ENCODE assay signal across 8 cellular contexts in genomic region chr17:78341559-78342437, GRCh38. TPM values are rescaled to one million over a fixed set of nuclear protein-coding genes. Genes with fewer than 3 reads are reported as not detected.
A peak's percentile ranks its signal among the peaks of the same experiment; 100 is the strongest.
DNase-seq lines count a peak whose midpoint lies in the region; ATAC-seq, FAIRE-seq and TF ChIP-seq lines count a peak whose summit lies in the region.

No MANE protein-coding gene starts in this region.

- peak overlapping the region; percentile 64 for H3K14ac ChIP-seq in trophoblast cell (ENCODE audit: low read length)

- POLR2A ChIA-PET in CD4-positive, alpha-beta T cell (lab: Charles Lee) = interaction anchor here (1.8 to 2.9 kb wide), 3 partner anchors 25 to 90 kb away, joined by 6 to 24 read pairs (median 22); no protein-coding TSS in a partner anchor

- peak overlapping the region; percentile 99 for H3K27ac Mint-ChIP-seq in CD4-positive, alpha-beta T cell
- H3K27ac Mint-ChIP-seq in astrocyte (ENCODE audit: unreplicated experiment) = no peak overlapping the region

- H2AK5ac ChIP-seq in trophoblast cell (ENCODE audit: low read length) = peak overlapping the region; percentile 86

- H4K20me1 ChIP-seq in astrocyte (ENCODE audit: insufficient read depth, low read length) = no peaks in the 10 kb centered on the region

- peak overlapping the region; percentile 55 for H3K4me3 ChIP-seq in HUES6 (ENCODE audit: low read depth, low read length)
- peak overlapping the region; percentile 30 for H3K4me3 ChIP-seq in astrocyte (ENCODE audit: insufficient read depth, low read depth, low read length)
- H3K4me3 ChIP-seq in trophoblast cell (ENCODE audit: low read depth, low read length) = peak overlapping the region; percentile 29

- H3K4me3 Mint-ChIP-seq in CD4-positive, alpha-beta T cell = peak overlapping the region; percentile 51
- no peak overlapping the region for H3K4me3 Mint-ChIP-seq in astrocyte (ENCODE audit: unreplicated experiment)

- H3K27me3 ChIP-seq in CD4-positive, alpha-beta T cell (ENCODE audit: control insufficient read depth, insufficient read depth, low read length) = no peaks in the 10 kb centered on the region
- H3K27me3 ChIP-seq in HUES6 (ENCODE audit: control insufficient read depth, insufficient read depth, low read length) = peaks cover 36% of the 10 kb centered on the region; the same call in 1 of the 2 replicates
- no peaks in the 10 kb centered on the region for H3K27me3 ChIP-seq in astrocyte (ENCODE audit: insufficient read depth, low read length)
- no peaks in the 10 kb centered on the region for H3K27me3 ChIP-seq in trophoblast cell (ENCODE audit: insufficient read depth, low read length)

- CTCF ChIA-PET in CD4-positive, alpha-beta T cell (lab: Charles Lee) = interaction anchor here (1.1 kb wide), 1 partner anchor 15 kb away, joined by 3 read pairs; no protein-coding TSS in a partner anchor

- H3K36me3 Mint-ChIP-seq in CD4-positive, alpha-beta T cell (ENCODE audit: low read depth) = no peaks in the 10 kb centered on the region
- no peaks in the 10 kb centered on the region for H3K36me3 Mint-ChIP-seq in astrocyte (ENCODE audit: low read depth, unreplicated experiment)

- no peaks in the 10 kb centered on the region for H3K27me3 Mint-ChIP-seq in CD4-positive, alpha-beta T cell
- H3K27me3 Mint-ChIP-seq in astrocyte (ENCODE audit: low read depth, unreplicated experiment) = peaks cover 8% of the 10 kb centered on the region

- H3K79me1 ChIP-seq in trophoblast cell (ENCODE audit: low read length) = peaks cover 9% of the 10 kb centered on the region

- peak overlapping the region; percentile 74 for H3K18ac ChIP-seq in trophoblast cell (ENCODE audit: low read length)

- no peak for ATAC-seq in CD4-positive, alpha-beta T cell (ENCODE audit: poor library complexity)
- no peak for ATAC-seq in HG02588 (IDR thresholded peaks at IDR 0.05; ENCODE audit: unreplicated experiment)

- H2AFZ ChIP-seq in astrocyte (ENCODE audit: low read depth, low read length) = peak overlapping the region; percentile 64
- peak overlapping the region; percentile 61 for H2AFZ ChIP-seq in trophoblast cell (ENCODE audit: insufficient read depth, low read length, poor library complexity)

- TF ChIP-seq CTCF in CD4-positive, alpha-beta T cell (IDR thresholded peaks at IDR 0.05) = no peak
- no peak for TF ChIP-seq CTCF in astrocyte (IDR thresholded peaks at IDR 0.05; ENCODE audit: insufficient read depth, low read depth, low read length)

- H2BK12ac ChIP-seq in trophoblast cell (ENCODE audit: low read length) = peak overlapping the region; percentile 87

- no peak for DNase-seq in CD4-positive, alpha-beta T cell
- peak; percentile 68 for DNase-seq in astrocyte (ENCODE audit: low read depth)
- DNase-seq in hepatic stellate cell (ENCODE audit: low spot score) = peak; percentile 90
- peak; percentile 85 to 92 for DNase-seq in trophoblast cell
- no peak for DNase-seq in RKO (ENCODE audit: low spot score)
- no peak for DNase-seq in activated gamma-delta T cell (lab: John Stamatoyannopoulos, UW)

- intact Hi-C loops in CD4-positive, alpha-beta T cell (cut with DNase I, micrococcal nuclease) = loop anchor here in 1 of 2 experiments (2.0 kb wide), 1 partner anchor 27 kb away; no protein-coding TSS in a partner anchor

- H3K4me1 ChIP-seq in HUES6 (ENCODE audit: control insufficient read depth, insufficient read depth, low read length) (peaks cover 25% of the 10 kb centered on the region), astrocyte (ENCODE audit: insufficient read depth, low read length) (peaks cover 34% of the 10 kb centered on the region), trophoblast cell (ENCODE audit: control insufficient read depth in 1 of 2, insufficient read depth in 2 of 2, low read length in 2 of 2) (peaks cover 9 to 15% of the 10 kb centered on the region in 2 experiments)

- peak overlapping the region; percentile 7 for H3K27ac ChIP-seq in CD4-positive, alpha-beta T cell (ENCODE audit: low read depth, low read length)
- no peak overlapping the region for H3K27ac ChIP-seq in HUES6 (ENCODE audit: low read depth, low read length)
- peak overlapping the region; percentile 86 for H3K27ac ChIP-seq in astrocyte (ENCODE audit: low read depth, low read length)
- no peak overlapping the region for H3K27ac ChIP-seq in trophoblast cell (ENCODE audit: low read depth, low read length)

- peak overlapping the region; percentile 44 for H3K4ac ChIP-seq in trophoblast cell (ENCODE audit: low read depth, low read length)

- H2BK120ac ChIP-seq in trophoblast cell (ENCODE audit: insufficient read depth, low read length, poor library complexity) = peak overlapping the region; percentile 36

- H2BK5ac ChIP-seq in trophoblast cell (ENCODE audit: low read depth, low read length, poor library complexity) = no peak overlapping the region

- H3K79me2 ChIP-seq in astrocyte (ENCODE audit: insufficient read depth, low read length) = no peaks in the 10 kb centered on the region
- no peaks in the 10 kb centered on the region for H3K79me2 ChIP-seq in trophoblast cell (ENCODE audit: control insufficient read depth, insufficient read depth, low read length, poor library complexity)

- FAIRE-seq in astrocyte (lab: Jason Lieb, UNC) = no peak

- no peaks in the 10 kb centered on the region for H3K9me3 Mint-ChIP-seq in CD4-positive, alpha-beta T cell
- H3K9me3 Mint-ChIP-seq in astrocyte (ENCODE audit: unreplicated experiment) = no peaks in the 10 kb centered on the region

- H3K23ac ChIP-seq in trophoblast cell (ENCODE audit: low read length) = no peak overlapping the region

- no CpG with 5 or more reads among the region's 95 CpGs for WGBS in trophoblast cell (ENCODE audit: extremely low coverage, insufficient coverage, insufficient read length)

- H3K36me3 ChIP-seq in HUES6 (ENCODE audit: control insufficient read depth, insufficient read depth, low read length) (no peaks in the 10 kb centered on the region), astrocyte (ENCODE audit: insufficient read depth, low read length) (no peaks in the 10 kb centered on the region), trophoblast cell (ENCODE audit: control insufficient read depth in 1 of 2, insufficient read depth in 2 of 2, low read length in 2 of 2) (no peaks in the 10 kb centered on the region)

- H3K4me2 ChIP-seq in astrocyte (ENCODE audit: low read length) (peak overlapping the region; percentile 83), trophoblast cell (ENCODE audit: low read length) (peak overlapping the region; percentile 67)

- peaks cover 73% of the 10 kb centered on the region for H3K4me1 Mint-ChIP-seq in CD4-positive, alpha-beta T cell (ENCODE audit: low read depth)
- H3K4me1 Mint-ChIP-seq in astrocyte (ENCODE audit: low read depth, unreplicated experiment) = peaks cover 18% of the 10 kb centered on the region

- H4K91ac ChIP-seq in trophoblast cell (ENCODE audit: low read depth, low read length) = peak overlapping the region; percentile 71

- H3K9ac ChIP-seq in HUES6 (ENCODE audit: low read length) (peak overlapping the region; percentile 45), astrocyte (ENCODE audit: low read length) (peak overlapping the region; percentile 78), trophoblast cell (ENCODE audit: low read length) (no peak overlapping the region)

- peak overlapping the region; percentile 68 for H4K8ac ChIP-seq in trophoblast cell (ENCODE audit: low read depth, low read length)

- no peaks in the 10 kb centered on the region for H3K9me3 ChIP-seq in CD4-positive, alpha-beta T cell (ENCODE audit: control insufficient read depth, low read length)
- H3K9me3 ChIP-seq in HUES6 (ENCODE audit: control insufficient read depth, insufficient read depth, low read depth, low read length) (no peaks in the 10 kb centered on the region), astrocyte (ENCODE audit: insufficient read depth, low read depth, low read length) (no peaks in the 10 kb centered on the region), trophoblast cell (ENCODE audit: insufficient read depth, low read depth, low read length) (no peaks in the 10 kb centered on the region)

- H4K12ac ChIP-seq in trophoblast cell (ENCODE audit: low read depth, low read length) = peak overlapping the region; percentile 23

RNA-seq across cellular contexts. Expression of gene SOCS3, which starts 18.1 kb away (rescaled TPM):
- 100 to 1,000 TPM; 414 to 427 TPM for total RNA-seq in CD4-positive, alpha-beta T cell
- 13.4 and 16.7 TPM in 2 replicates for total RNA-seq in astrocyte
- polyA plus RNA-seq in trophoblast cell (2013) = 33.2 and 33.8 TPM in 2 replicates

RNA-seq across cellular contexts. Expression of gene PGS1, which starts 36.7 kb away (rescaled TPM):
- 10 to 100 TPM; 40.9 to 45.3 TPM for total RNA-seq in CD4-positive, alpha-beta T cell
- total RNA-seq in astrocyte = 31.3 and 32.0 TPM in 2 replicates
- polyA plus RNA-seq in trophoblast cell (2013) = 23.9 and 26.5 TPM in 2 replicates

Comparison
In these comparisons a context has a peak if more than half of its experiments do, and no peak if none do; other contexts are left out.
1. DNase-seq: peak in astrocyte (single experiment), hepatic stellate cell (single experiment) and trophoblast cell (2 of 2); none in CD4-positive, alpha-beta T cell (0 of 10), RKO (single experiment) and activated gamma-delta T cell (single experiment).
2. H3K27ac ChIP-seq: peak in CD4-positive, alpha-beta T cell (single experiment) and astrocyte (single experiment); none in HUES6 (single experiment) and trophoblast cell (single experiment).
3. RNA of gene SOCS3, which starts 18.1 kb away (total RNA-seq): 414 to 427 TPM in CD4-positive, alpha-beta T cell; 13.4 to 16.7 TPM in astrocyte; every median in the first group is over 10 times any median in the second.
4. Peak in every context shown above with its lines, with median percentiles within 50 percentile points of each other: H3K4me3 ChIP-seq.